ENCODE assay signal across 12 cellular contexts in the genomic region with DNA sequence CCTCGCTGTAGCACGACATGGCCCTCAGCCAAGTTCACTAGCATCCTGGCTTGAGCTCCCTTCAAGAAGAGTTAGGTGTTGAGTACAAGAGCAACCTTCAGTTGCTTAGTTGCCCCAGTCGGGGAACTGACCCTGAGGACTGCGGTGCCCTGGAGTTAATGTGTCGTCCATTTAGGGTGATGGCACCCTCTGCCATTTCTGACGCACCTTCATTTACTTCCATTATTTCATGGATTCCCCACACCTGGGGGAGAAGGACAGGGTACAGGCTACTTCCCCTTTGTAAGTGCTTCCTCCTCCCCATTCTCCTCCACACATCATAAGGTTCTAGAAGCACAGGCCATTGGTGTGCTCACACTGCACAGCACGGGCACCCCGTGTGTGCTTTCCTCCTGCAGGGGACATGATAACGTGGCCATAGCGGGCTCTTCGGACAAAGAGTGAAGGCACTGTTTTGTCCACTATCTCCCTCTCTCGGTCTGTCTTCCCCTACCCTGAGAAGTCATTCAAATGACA. TPM values are rescaled to one million over a fixed set of nuclear protein-coding genes. Genes with fewer than 3 reads are reported as not detected.
DNase-seq lines count a peak whose midpoint lies in the region; ATAC-seq and TF ChIP-seq lines count a peak whose summit lies in the region.
"Had no signal": no experiment of that assay in that cellular context is flagged by ENCODE, and none has a peak within 500 bp of the region (broad histone marks: within the 10 kb centered on the region; RNA-seq: fewer than 3 reads in every experiment).

No MANE protein-coding gene starts in this region.

- no peak for ATAC-seq in activated CD8-positive, alpha-beta T cell treated with anti-CD3 and anti-CD28 coated beads, Interleukin-2, amount 10 ng/mL, durations not matched to agents 7 days and 5 days
- ATAC-seq in activated CD8-positive, alpha-beta T cell treated with anti-CD3 and anti-CD28 coated beads for 36 hours = no peak
- ATAC-seq in GM19328 (IDR thresholded peaks at IDR 0.05; ENCODE audit: unreplicated experiment) = no peak

- POLR2A ChIA-PET in activated CD8-positive, alpha-beta T cell treated with anti-CD3 and anti-CD28 coated beads, Interleukin-2, amount 10 ng/mL, durations not matched to agents 7 days and 5 days (lab: Charles Lee) = no interaction called here
- POLR2A ChIA-PET in activated CD8-positive, alpha-beta T cell treated with anti-CD3 and anti-CD28 coated beads for 36 hours (lab: Charles Lee) = no interaction called here

- CTCF ChIA-PET in activated CD8-positive, alpha-beta T cell treated with anti-CD3 and anti-CD28 coated beads, Interleukin-2, amount 10 ng/mL, durations not matched to agents 7 days and 5 days (lab: Charles Lee) = no interaction called here
- CTCF ChIA-PET in activated CD8-positive, alpha-beta T cell treated with anti-CD3 and anti-CD28 coated beads for 36 hours (lab: Charles Lee) = no interaction called here

- WGBS in spleen, 5 donors = 47 to 53% (median 52%) methylated on average over 12 of the region's 12 CpGs

- no peaks in the 10 kb centered on the region for H3K9me3 Mint-ChIP-seq in activated CD8-positive, alpha-beta T cell treated with anti-CD3 and anti-CD28 coated beads, Interleukin-2, amount 10 ng/mL, durations not matched to agents 7 days and 5 days (ENCODE audit: insufficient read depth)
- no peaks in the 10 kb centered on the region for H3K9me3 Mint-ChIP-seq in activated CD8-positive, alpha-beta T cell treated with anti-CD3 and anti-CD28 coated beads for 36 hours
- no peaks in the 10 kb centered on the region for H3K9me3 Mint-ChIP-seq in activated naive CD8-positive, alpha-beta T cell treated with anti-CD3 and anti-CD28 coated beads for 36 hours

- H3K27me3 Mint-ChIP-seq in activated CD8-positive, alpha-beta T cell treated with anti-CD3 and anti-CD28 coated beads, Interleukin-2, amount 10 ng/mL, durations not matched to agents 7 days and 5 days (ENCODE audit: low read depth) = peaks cover 41% of the 10 kb centered on the region
- H3K27me3 Mint-ChIP-seq in activated CD8-positive, alpha-beta T cell treated with anti-CD3 and anti-CD28 coated beads for 36 hours = peaks cover 23% of the 10 kb centered on the region
- peaks cover 41% of the 10 kb centered on the region for H3K27me3 Mint-ChIP-seq in activated naive CD8-positive, alpha-beta T cell treated with anti-CD3 and anti-CD28 coated beads for 36 hours

- peak overlapping the region; percentile 15 for H3K4me3 Mint-ChIP-seq in activated CD8-positive, alpha-beta T cell treated with anti-CD3 and anti-CD28 coated beads, Interleukin-2, amount 10 ng/mL, durations not matched to agents 7 days and 5 days
- no peak overlapping the region for H3K4me3 Mint-ChIP-seq in activated CD8-positive, alpha-beta T cell treated with anti-CD3 and anti-CD28 coated beads for 36 hours
- peak overlapping the region; percentile 2 for H3K4me3 Mint-ChIP-seq in activated naive CD8-positive, alpha-beta T cell treated with anti-CD3 and anti-CD28 coated beads for 36 hours

- TF ChIP-seq CTCF in activated CD8-positive, alpha-beta T cell treated with anti-CD3 and anti-CD28 coated beads for 36 hours (IDR thresholded peaks at IDR 0.05) = no peak
- no peak for TF ChIP-seq CTCF in spleen (IDR thresholded peaks at IDR 0.05 in 8 of 11, conservative IDR thresholded peaks at IDR 0.05 in 3 of 11)

- peak overlapping the region in 7 of 8 donors; percentile 56 to 88 (median 66) for H3K4me3 ChIP-seq in spleen

- H3K9me3 ChIP-seq in spleen = no peaks in the 10 kb centered on the region
- H3K9me3 ChIP-seq: heart right ventricle had no signal

- H3K27me3 ChIP-seq in spleen (replicated peaks in 1 of 7) = peaks cover 0 to 59% (median 18%) of the 10 kb centered on the region in 7 donors

- peaks cover 0 to 8% (median 0%) of the 10 kb centered on the region in 6 donors for H3K36me3 ChIP-seq in spleen
- H3K36me3 ChIP-seq: heart right ventricle had no signal

- H3K36me3 Mint-ChIP-seq in activated CD8-positive, alpha-beta T cell treated with anti-CD3 and anti-CD28 coated beads, Interleukin-2, amount 10 ng/mL, durations not matched to agents 7 days and 5 days (ENCODE audit: low read depth) = no peaks in the 10 kb centered on the region
- no peaks in the 10 kb centered on the region for H3K36me3 Mint-ChIP-seq in activated CD8-positive, alpha-beta T cell treated with anti-CD3 and anti-CD28 coated beads for 36 hours (ENCODE audit: low read depth)
- H3K36me3 Mint-ChIP-seq in activated naive CD8-positive, alpha-beta T cell treated with anti-CD3 and anti-CD28 coated beads for 36 hours = no peaks in the 10 kb centered on the region

- H3K4me1 Mint-ChIP-seq in activated CD8-positive, alpha-beta T cell treated with anti-CD3 and anti-CD28 coated beads, Interleukin-2, amount 10 ng/mL, durations not matched to agents 7 days and 5 days (ENCODE audit: low read depth) = peaks cover 27% of the 10 kb centered on the region
- peaks cover 12% of the 10 kb centered on the region for H3K4me1 Mint-ChIP-seq in activated CD8-positive, alpha-beta T cell treated with anti-CD3 and anti-CD28 coated beads for 36 hours (ENCODE audit: low read depth)
- peaks cover 18% of the 10 kb centered on the region for H3K4me1 Mint-ChIP-seq in activated naive CD8-positive, alpha-beta T cell treated with anti-CD3 and anti-CD28 coated beads for 36 hours

- peak overlapping the region; percentile 55 for H3K27ac Mint-ChIP-seq in activated CD8-positive, alpha-beta T cell treated with anti-CD3 and anti-CD28 coated beads, Interleukin-2, amount 10 ng/mL, durations not matched to agents 7 days and 5 days
- no peak overlapping the region for H3K27ac Mint-ChIP-seq in activated CD8-positive, alpha-beta T cell treated with anti-CD3 and anti-CD28 coated beads for 36 hours
- H3K27ac Mint-ChIP-seq in activated naive CD8-positive, alpha-beta T cell treated with anti-CD3 and anti-CD28 coated beads for 36 hours = no peak overlapping the region

- H3K27ac ChIP-seq in spleen = peak overlapping the region; percentile 13 to 96 (median 83)

- DNase-seq in activated CD8-positive, alpha-beta T cell treated with anti-CD3 and anti-CD28 coated beads, Interleukin-2, amount 10 ng/mL, durations not matched to agents 7 days and 5 days = no peak
- DNase-seq in activated CD8-positive, alpha-beta T cell treated with anti-CD3 and anti-CD28 coated beads for 36 hours = no peak
- peak; percentile 69 to 80 for DNase-seq in Kasumi-1 (lab: John Stamatoyannopoulos, UW)
- no peak for DNase-seq in activated naive CD8-positive, alpha-beta T cell treated with anti-CD3 and anti-CD28 coated beads for 36 hours
- peak; percentile 80 for DNase-seq in spleen
- DNase-seq in effector CD4-positive, alpha-beta T cell = no peak
- no peak for DNase-seq in NCI-H1694 (lab: John Stamatoyannopoulos, UW)
- DNase-seq: ACHN; activated effector memory CD4-positive, alpha-beta T cell treated with anti-CD3 and anti-CD28 coated beads, Interleukin-2, amount 50 U/mL, for 16 hours; heart right ventricle; T1000 had no signal

- TF ChIP-seq POLR2A in spleen (IDR thresholded peaks at IDR 0.05) = no peak

- intact Hi-C loops in activated CD8-positive, alpha-beta T cell treated with anti-CD3 and anti-CD28 coated beads for 36 hours (cut with micrococcal nuclease) = no loop called here
- intact Hi-C loops in spleen (cut with DNase I; ENCODE audit: low total_unique reads) = no loop called here

- H3K4me1 ChIP-seq in spleen = peaks cover 12 to 100% (median 93%) of the 10 kb centered on the region in 6 donors

RNA-seq across cellular contexts. Expression of gene ALOX5, which starts 1.8 kb away (rescaled TPM):
- total RNA-seq in activated CD8-positive, alpha-beta T cell treated with anti-CD3 and anti-CD28 coated beads, Interleukin-2, amount 10 ng/mL, durations not matched to agents 7 days and 5 days = 1 to 10 TPM; 9.7 to 9.9 TPM
- total RNA-seq in activated CD8-positive, alpha-beta T cell treated with anti-CD3 and anti-CD28 coated beads for 36 hours = under 1 TPM; 0.56 to 0.60 TPM
- total RNA-seq in activated naive CD8-positive, alpha-beta T cell treated with anti-CD3 and anti-CD28 coated beads for 36 hours = under 1 TPM; 0.62 to 0.96 TPM
- 100 to 1,000 TPM in 6 of 7 donors, 10 to 100 TPM in 1; 87.2 to 357 (median 168) TPM for total RNA-seq in spleen
- 100 to 1,000 TPM in 2 of 3 donors, 10 to 100 TPM in 1; 69.3 to 184 (median 119) TPM for polyA plus RNA-seq in spleen

Comparison
In these comparisons a context has a peak if more than half of its experiments do, and no peak if none do; other contexts are left out.
1. DNase-seq: peak in Kasumi-1 (2 of 2) and spleen (single experiment); none in activated CD8-positive, alpha-beta T cell treated with anti-CD3 and anti-CD28 coated beads, Interleukin-2, amount 10 ng/mL, durations not matched to agents 7 days and 5 days (single experiment), activated CD8-positive, alpha-beta T cell treated with anti-CD3 and anti-CD28 coated beads for 36 hours (single experiment), activated naive CD8-positive, alpha-beta T cell treated with anti-CD3 and anti-CD28 coated beads for 36 hours (single experiment), effector CD4-positive, alpha-beta T cell (single experiment) and NCI-H1694 (single experiment).
2. RNA of gene ALOX5, which starts 1.8 kb away (total RNA-seq): 87.2 to 357 TPM in spleen; 9.7 to 9.9 TPM in activated CD8-positive, alpha-beta T cell treated with anti-CD3 and anti-CD28 coated beads, Interleukin-2, amount 10 ng/mL, durations not matched to agents 7 days and 5 days, 0.62 to 0.96 TPM in activated naive CD8-positive, alpha-beta T cell treated with anti-CD3 and anti-CD28 coated beads for 36 hours and 0.56 to 0.60 TPM in activated CD8-positive, alpha-beta T cell treated with anti-CD3 and anti-CD28 coated beads for 36 hours; every median in the first group is over 4 times any median in the second.